Comparison of ENCODE assay signal across 27 cellular contexts in the genomic region with DNA sequence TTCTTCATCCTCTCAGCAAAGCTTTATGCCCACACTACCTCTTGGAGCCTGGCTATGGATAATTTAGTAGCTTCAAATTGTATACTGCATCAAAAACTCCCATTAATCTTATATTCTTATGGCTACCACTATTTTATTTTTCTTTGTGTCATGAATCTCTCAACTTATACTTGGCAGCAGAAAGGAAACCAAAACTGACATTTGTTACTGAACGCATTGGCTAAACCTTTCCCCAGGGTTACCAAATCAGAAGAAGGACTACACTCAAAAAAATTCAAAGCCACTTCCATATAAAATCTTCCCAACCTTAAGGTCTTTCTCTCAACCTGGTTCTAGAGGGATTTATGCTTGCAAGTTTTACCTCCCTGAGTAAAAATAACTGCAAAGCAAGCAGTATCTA.
"Had no signal": no experiment of that assay in that cellular context is flagged by ENCODE, and none has a peak within 500 bp of the region (broad histone marks: within the 10 kb centered on the region; RNA-seq: fewer than 3 reads in every experiment).

No MANE protein-coding gene starts in this region.

- H3K36me3 ChIP-seq: breast epithelium, colonic mucosa, left lung, sigmoid colon, thoracic aorta, vagina had no signal

- DNase-seq: activated B cell treated with CpG ODN at 0.5 μM for 24 hours; activated CD4-positive, alpha-beta T cell treated with anti-CD3 and anti-CD28 coated beads for 36 hours; activated CD4-positive, alpha-beta T cell treated with anti-CD3 and anti-CD28 coated beads, Interleukin-2, amount 50 U/mL, for 4 hours; activated CD8-positive, alpha-beta memory T cell treated with anti-CD3 and anti-CD28 coated beads for 24 hours; activated CD8-positive, alpha-beta memory T cell treated with anti-CD3 and anti-CD28 coated beads, Interleukin-2, amount 50 U/mL, for 4 hours; activated naive CD4-positive, alpha-beta T cell treated with Interleukin-2 at 50 U/mL for 16 hours; activated naive CD8-positive, alpha-beta T cell treated with anti-CD3 and anti-CD28 coated beads for 36 hours; activated T-cell treated with anti-CD3 and anti-CD28 coated beads, Interleukin-2, amount 50 U/mL, for 24 hours; colonic mucosa; dorsolateral prefrontal cortex; effector memory CD8-positive, alpha-beta T cell; foreskin melanocyte; glutamatergic neuron; immature natural killer cell; left lung; naive thymus-derived CD4-positive, alpha-beta T cell; retina; sigmoid colon; stimulated activated CD4-positive, alpha-beta T cell treated with anti-CD3 and anti-CD28 coated beads, Interleukin-15, amount 100 ng/mL, for 24 hours; stimulated activated naive CD4-positive, alpha-beta T cell treated with Interleukin-2 at 50 U/mL for 16 hours had no signal

- H3K27me3 ChIP-seq: breast epithelium, colonic mucosa, dorsolateral prefrontal cortex, hepatocyte, left lung, sigmoid colon, vagina had no signal

- H3K4me1 ChIP-seq: breast epithelium, colonic mucosa, left lung, sigmoid colon, vagina had no signal

- H3K4me3 ChIP-seq: breast epithelium, colonic mucosa, dorsolateral prefrontal cortex, hepatocyte, left lung, lung, sigmoid colon, smooth muscle cell, thoracic aorta, vagina had no signal

- H3K4me2 ChIP-seq: hepatocyte, smooth muscle cell had no signal

- H3K79me2 ChIP-seq: hepatocyte had no signal

- H3K27ac ChIP-seq: breast epithelium, colonic mucosa, dorsolateral prefrontal cortex, hepatocyte, left lung, sigmoid colon, thoracic aorta, vagina had no signal

- H3K9me3 ChIP-seq: breast epithelium, colonic mucosa, left lung, sigmoid colon, thoracic aorta, vagina had no signal

- H2AFZ ChIP-seq: hepatocyte had no signal

- ATAC-seq: activated CD4-positive, alpha-beta T cell treated with anti-CD3 and anti-CD28 coated beads for 36 hours; effector memory CD8-positive, alpha-beta T cell; esophagus mucosa; left lung; naive thymus-derived CD4-positive, alpha-beta T cell had no signal
